In the genomic region with DNA sequence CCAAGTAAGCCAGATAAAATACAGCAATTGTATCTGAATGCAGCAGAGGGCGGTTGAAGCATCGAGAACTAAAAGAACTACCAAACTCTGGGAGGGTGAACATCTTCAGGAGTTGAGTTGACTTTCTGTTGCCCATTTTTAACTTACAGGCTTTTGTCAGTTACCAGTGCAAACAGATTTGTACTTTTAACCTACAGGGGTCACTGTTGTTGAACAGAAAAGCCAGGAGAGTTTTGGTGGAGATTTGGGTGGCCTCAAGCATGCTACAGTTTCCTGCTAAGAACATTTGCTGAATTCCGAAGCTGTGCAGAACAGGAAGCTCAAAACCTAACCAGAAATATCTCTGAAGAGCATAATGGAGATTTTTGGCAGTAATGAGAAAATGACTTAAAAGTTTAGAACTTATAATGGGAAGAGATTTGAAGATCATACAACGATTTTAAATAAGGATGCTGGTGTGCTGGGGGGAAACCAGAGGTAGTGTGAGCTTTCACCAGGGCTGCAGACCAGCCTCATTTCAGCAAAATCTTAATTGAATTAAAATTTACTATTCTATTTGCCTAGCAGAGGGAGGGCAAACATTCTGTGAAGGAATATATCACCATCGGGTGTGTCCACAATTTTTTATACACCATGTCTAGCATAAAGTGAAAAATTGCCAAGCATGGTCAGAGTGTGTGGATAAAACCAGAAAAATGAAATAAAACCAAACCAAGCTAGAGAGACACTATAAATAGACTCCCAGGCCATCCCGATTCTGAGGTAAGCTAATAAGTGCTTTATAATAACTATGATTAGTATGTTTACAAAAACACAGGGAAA, we compare ENCODE assay signal across 8 cellular contexts.
A peak's percentile ranks its signal among the peaks of the same experiment; 100 is the strongest.
DNase-seq lines count a peak whose midpoint lies in the region; TF ChIP-seq lines count a peak whose summit lies in the region.

No MANE protein-coding gene starts in this region.

- TF ChIP-seq CTCF in ascending aorta (IDR thresholded peaks at IDR 0.05) (peak; percentile 33 to 63 (median 43)), testis (IDR thresholded peaks at IDR 0.05) (peak; percentile 16 to 43 (median 25))

- no peak overlapping the region for H3K27ac ChIP-seq in ascending aorta
- no peak overlapping the region for H3K27ac ChIP-seq in testis

- H3K36me3 ChIP-seq in H7 (replicated peaks; ENCODE audit: control insufficient read depth, insufficient read depth, low read length) (no peaks in the 10 kb centered on the region), ascending aorta (no peaks in the 10 kb centered on the region), testis (ENCODE audit: low read depth, missing control alignments) (no peaks in the 10 kb centered on the region)

- intact Hi-C loops in ascending aorta (cut with DNase I) (loop anchor here (1.0 to 10.0 kb wide), 3 partner anchors 93 to 317 kb away; no protein-coding TSS in a partner anchor), testis (cut with DNase I; ENCODE audit: low total_unique reads) (loop anchor here (10.0 kb wide), 1 partner anchor 90 kb away; no protein-coding TSS in a partner anchor)

- H3K4me1 ChIP-seq in ascending aorta (peaks cover 0 to 4% of the 10 kb centered on the region in 2 donors), testis (no peaks in the 10 kb centered on the region)

- TF ChIP-seq POLR2A in testis (IDR thresholded peaks at IDR 0.05), result no peak

- no peak overlapping the region for H3K4me3 ChIP-seq in H7 (ENCODE audit: insufficient read depth, low read depth, low read length)
- H3K4me3 ChIP-seq in ascending aorta, result no peak overlapping the region
- no peak overlapping the region for H3K4me3 ChIP-seq in testis

- WGBS in testis, 2 donors, result 39 to 57% methylated on average over 6 of the region's 6 CpGs

- DNase-seq in NCI-H2029 (lab: John Stamatoyannopoulos, UW) (peak; percentile 9), NCI-H2029 treated with DMSO at 0.1 percent for 48 hours (lab: John Stamatoyannopoulos, UW) (no peak), H7 (peak; percentile 40), NCI-H1092 treated with DMSO at 0.1 percent for 48 hours (lab: John Stamatoyannopoulos, UW) (peak; percentile 6), ascending aorta (ENCODE audit: low spot score in 2 of 2) (no peak), iPS DF 4.7 (ENCODE audit: extremely low read depth, low spot score) (peak; percentile 62), testis (no peak), Ammon's horn (ENCODE audit: low spot score) (no peak)

- H3K9me3 ChIP-seq in ascending aorta (no peaks in the 10 kb centered on the region), testis (no peaks in the 10 kb centered on the region)

- H3K27me3 ChIP-seq in H7 (ENCODE audit: control insufficient read depth, insufficient read depth, low read length) (no peaks in the 10 kb centered on the region), ascending aorta (no peaks in the 10 kb centered on the region), testis (no peaks in the 10 kb centered on the region)

Comparison
In these comparisons a context has a peak if more than half of its experiments do, and no peak if none do; other contexts are left out.
1. DNase-seq: peak in NCI-H2029 (single experiment), H7 (single experiment), NCI-H1092 treated with DMSO at 0.1 percent for 48 hours (single experiment) and iPS DF 4.7 (single experiment); none in NCI-H2029 treated with DMSO at 0.1 percent for 48 hours (single experiment), ascending aorta (0 of 2), testis (single experiment) and Ammon's horn (single experiment).